In the genomic region with DNA sequence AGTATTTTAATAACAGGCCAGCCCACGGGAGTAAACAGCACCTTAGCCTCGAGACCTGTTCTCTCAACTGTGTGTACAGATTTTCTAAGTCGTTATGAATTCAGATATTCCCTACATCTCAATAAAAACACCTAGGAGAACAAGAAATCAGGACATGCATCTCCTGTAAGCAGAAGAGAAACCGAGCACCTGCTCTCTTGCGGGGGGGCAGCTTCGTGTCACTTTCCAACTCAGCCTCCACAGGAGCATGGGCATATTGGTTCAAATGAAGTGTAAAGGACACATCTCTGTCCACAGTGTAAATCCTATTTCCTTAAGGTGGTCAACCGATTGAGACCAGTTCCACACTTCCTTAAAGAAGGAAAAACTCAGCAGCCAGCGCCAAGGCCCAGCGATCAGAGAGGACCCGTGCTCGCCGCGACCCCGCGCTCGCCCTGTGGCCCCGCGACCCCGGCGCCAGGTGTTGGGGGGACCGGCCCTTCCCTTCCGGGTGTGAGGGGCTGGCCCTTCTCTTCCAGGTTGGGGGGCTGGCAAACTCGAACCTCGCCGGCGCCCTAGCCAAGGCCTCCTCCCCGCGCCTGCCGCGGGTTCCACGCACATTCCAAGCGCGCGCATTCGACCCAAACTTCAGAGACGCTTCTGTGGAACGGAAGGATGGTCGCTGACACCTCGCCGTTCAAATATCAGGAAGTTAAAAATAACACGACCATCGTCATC, we compare ENCODE assay signal across 9 cellular contexts. TPM values are rescaled to one million over a fixed set of nuclear protein-coding genes. Genes with fewer than 3 reads are reported as not detected.
DNase-seq lines count a peak whose midpoint lies in the region; ATAC-seq, FAIRE-seq and TF ChIP-seq lines count a peak whose summit lies in the region.
"Had no signal": no experiment of that assay in that cellular context is flagged by ENCODE, and none has a peak within 500 bp of the region (broad histone marks: within the 10 kb centered on the region; RNA-seq: fewer than 3 reads in every experiment).

No MANE protein-coding gene starts in this region.

- FAIRE-seq in GM19239 (lab: Jason Lieb, UNC): no peak

- H3K27me3 Mint-ChIP-seq in activated T-cell treated with anti-CD3 and anti-CD28 coated beads, Interleukin-2, amount 50 U/mL, for 24 hours: no peaks in the 10 kb centered on the region

- H3K9me3 ChIP-seq in body of pancreas: no peaks in the 10 kb centered on the region
- H3K9me3 ChIP-seq in thymus (ENCODE audit: control insufficient read depth): no peaks in the 10 kb centered on the region

- H3K27ac ChIP-seq in body of pancreas (peak overlapping the region; percentile 96 to 99 (median 98)), thymus (ENCODE audit: low read depth) (no peak overlapping the region)

- no peak for DNase-seq in activated T-cell treated with anti-CD3 and anti-CD28 coated beads, Interleukin-2, amount 50 U/mL, for 24 hours
- DNase-seq in activated T-cell treated with anti-CD3 and anti-CD28 coated beads, Interleukin-2, amount 50 U/mL, for 48 hours: no peak
- DNase-seq in body of pancreas: peak in 3 of 4 donors; percentile 29 to 62 (median 56)
- DNase-seq in lower leg skin (ENCODE audit: low spot score in 2 of 2): no peak
- DNase-seq in GM19239 (ENCODE audit: insufficient read length, low spot score): no peak
- DNase-seq in hepatic stellate cell (ENCODE audit: low spot score): no peak

- H3K36me3 ChIP-seq in body of pancreas (replicated peaks in 1 of 2; ENCODE audit: insufficient read depth in 1 of 2, low read depth in 2 of 2): no peaks in the 10 kb centered on the region
- no peaks in the 10 kb centered on the region for H3K36me3 ChIP-seq in thymus (ENCODE audit: control insufficient read depth, insufficient read depth)

- 14 to 16% methylated on average over 12 to 42 of the region's 42 CpGs for WGBS in body of pancreas, 2 donors
- WGBS in lower leg skin, 2 donors: 32 to 36% methylated on average over 42 of the region's 42 CpGs
- 66% methylated on average over 42 of the region's 42 CpGs for WGBS in thymus

- peaks cover 57% of the 10 kb centered on the region for H3K4me1 ChIP-seq in body of pancreas
- peaks cover 10% of the 10 kb centered on the region for H3K4me1 ChIP-seq in thymus (ENCODE audit: control insufficient read depth, insufficient read depth, low read length)

- H3K27ac Mint-ChIP-seq in activated T-cell treated with anti-CD3 and anti-CD28 coated beads, Interleukin-2, amount 50 U/mL, for 24 hours: peak overlapping the region; percentile 82

- TF ChIP-seq CTCF in body of pancreas (IDR thresholded peaks at IDR 0.05) (no peak), lower leg skin (IDR thresholded peaks at IDR 0.05) (no peak)

- H3K36me3 Mint-ChIP-seq in activated T-cell treated with anti-CD3 and anti-CD28 coated beads, Interleukin-2, amount 50 U/mL, for 24 hours (ENCODE audit: low read depth): peaks cover 75% of the 10 kb centered on the region

- peaks cover 38% of the 10 kb centered on the region for H3K4me1 Mint-ChIP-seq in activated T-cell treated with anti-CD3 and anti-CD28 coated beads, Interleukin-2, amount 50 U/mL, for 24 hours (ENCODE audit: low read depth)

- no peaks in the 10 kb centered on the region for H3K27me3 ChIP-seq in body of pancreas
- no peaks in the 10 kb centered on the region for H3K27me3 ChIP-seq in thymus (ENCODE audit: control insufficient read depth, insufficient read depth)

- TF ChIP-seq POLR2A in body of pancreas (IDR thresholded peaks at IDR 0.05): no peak
- TF ChIP-seq POLR2A in lower leg skin (IDR thresholded peaks at IDR 0.05): no peak

- H3K4me3 ChIP-seq in body of pancreas (peak overlapping the region; percentile 45 to 55), lower leg skin (ENCODE audit: low read depth, poor library complexity, severe bottlenecking) (peak overlapping the region; percentile 51), thymus (ENCODE audit: low read length) (peak overlapping the region; percentile 71)

- intact Hi-C loops in body of pancreas (cut with DNase I): no loop called here
- intact Hi-C loops in lower leg skin (cut with DNase I; ENCODE audit: low total_unique reads): no loop called here

- ATAC-seq in body of pancreas (no peak), GM21737 (IDR thresholded peaks at IDR 0.05; ENCODE audit: unreplicated experiment) (no peak)

- peak overlapping the region; percentile 97 for H3K4me3 Mint-ChIP-seq in activated T-cell treated with anti-CD3 and anti-CD28 coated beads, Interleukin-2, amount 50 U/mL, for 24 hours

- H3K9me3 Mint-ChIP-seq in activated T-cell treated with anti-CD3 and anti-CD28 coated beads, Interleukin-2, amount 50 U/mL, for 24 hours: peaks cover 9% of the 10 kb centered on the region

RNA-seq across cellular contexts. Expression of gene SH3YL1, which starts 0.7 kb away (rescaled TPM):
- total RNA-seq in body of pancreas (100 to 1,000 TPM; 159 to 162 TPM), lower leg skin (100 to 1,000 TPM; 106 to 159 (median 124) TPM)
- 73.7 TPM for polyA plus RNA-seq in thymus

RNA-seq across cellular contexts. Expression of gene ACP1, which starts 1.6 kb away (rescaled TPM):
- total RNA-seq in body of pancreas: 10 to 100 TPM; 62.0 to 74.2 TPM
- total RNA-seq in lower leg skin: 10 to 100 TPM; 50.9 to 71.7 (median 54.6) TPM
- 108 TPM for polyA plus RNA-seq in thymus

RNA-seq across cellular contexts. Expression of gene ALKAL2, which starts 24.7 kb away (rescaled TPM):
- total RNA-seq in body of pancreas (100 to 1,000 TPM in 1 of 2 donors, 10 to 100 TPM in 1; 56.6 to 104 TPM), lower leg skin (10 to 100 TPM in 1 of 4 donors, 1 to 10 TPM in 3; 1.2 to 15.5 (median 3.4) TPM)
- polyA plus RNA-seq in thymus: 13.3 TPM
- total RNA-seq: myocyte had no signal

Comparison
In these comparisons a context has a peak if more than half of its experiments do, and no peak if none do; other contexts are left out.
1. DNase-seq: peak in body of pancreas (3 of 4); none in activated T-cell treated with anti-CD3 and anti-CD28 coated beads, Interleukin-2, amount 50 U/mL, for 24 hours (single experiment), activated T-cell treated with anti-CD3 and anti-CD28 coated beads, Interleukin-2, amount 50 U/mL, for 48 hours (0 of 2), lower leg skin (0 of 2), GM19239 (single experiment) and hepatic stellate cell (single experiment).
2. Peak in every context shown above with its lines, with median percentiles within 50 percentile points of each other: H3K4me3 ChIP-seq.